ENCODE assay signal across 1 cellular context in genomic region chr6:33286946-33287914, GRCh38.
TF ChIP-seq lines count a peak whose summit lies in the region.

No MANE protein-coding gene starts in this region.

TF ChIP-seq in GM23338, 12 proteins besides CTCF, POLR2A, EP300 and RAD21:
- TF ChIP-seq ZNF331 (CRISPR knock-in tag; IDR thresholded peaks at IDR 0.05; ENCODE audit: low read depth) (no peak), ETS1 (IDR thresholded peaks at IDR 0.05) (no peak), NANOG (IDR thresholded peaks at IDR 0.05; ENCODE audit: borderline replicate concordance) (no peak), EZH2phosphoT487 (IDR thresholded peaks at IDR 0.05; ENCODE audit: unreplicated experiment) (no peak), POLR2AphosphoS5 (IDR thresholded peaks at IDR 0.05; ENCODE audit: low read depth) (no peak), ZNF462 (CRISPR knock-in tag; IDR thresholded peaks at IDR 0.05) (no peak), STAT1 (IDR thresholded peaks at IDR 0.05; ENCODE audit: unreplicated experiment) (no peak), EZH2 (IDR thresholded peaks at IDR 0.05; ENCODE audit: low read depth, unreplicated experiment) (no peak), CREB1 (CRISPR knock-in tag; IDR thresholded peaks at IDR 0.05; ENCODE audit: low read depth) (no peak), REST (IDR thresholded peaks at IDR 0.05; ENCODE audit: unreplicated experiment) (no peak)
TF ChIP-seq in GM23338: peak in this region for 0.
